Comparison of ENCODE assay signal across 11 cellular contexts in the genomic region with DNA sequence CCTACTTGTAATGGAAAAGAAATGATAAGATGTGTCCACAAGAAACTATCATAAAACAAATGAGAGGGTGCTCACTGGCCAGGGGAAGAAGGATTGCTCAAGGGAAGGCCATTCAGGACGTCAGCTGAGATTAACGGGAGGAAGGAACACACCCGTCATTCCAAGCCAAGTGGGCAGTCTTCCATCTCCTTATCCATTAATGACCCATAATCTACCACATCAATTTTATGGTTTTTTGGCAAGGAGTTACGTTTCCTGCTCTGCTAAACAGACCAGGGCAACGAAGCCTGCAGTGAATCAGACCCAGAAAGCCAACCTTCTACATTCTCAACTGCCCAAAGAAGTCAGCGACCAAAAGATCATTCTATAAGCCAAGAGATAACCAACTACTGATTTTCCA. TPM values are rescaled to one million over a fixed set of nuclear protein-coding genes. Genes with fewer than 3 reads are reported as not detected.
DNase-seq lines count a peak whose midpoint lies in the region; ATAC-seq and TF ChIP-seq lines count a peak whose summit lies in the region.
"Had no signal": no experiment of that assay in that cellular context is flagged by ENCODE, and none has a peak within 500 bp of the region (broad histone marks: within the 10 kb centered on the region; RNA-seq: fewer than 3 reads in every experiment).

No MANE protein-coding gene starts in this region.

- no peak overlapping the region for H2AFZ ChIP-seq in PC-3 (ENCODE audit: low read length)

- H3K27me3 Mint-ChIP-seq in activated CD8-positive, alpha-beta T cell treated with anti-CD3 and anti-CD28 coated beads for 36 hours: no peaks in the 10 kb centered on the region
- H3K27me3 Mint-ChIP-seq: memory B cell had no signal

- no peak for TF ChIP-seq CTCF in PC-3 (conservative IDR thresholded peaks at IDR 0.05; ENCODE audit: low read depth, low read length)
- no peak for TF ChIP-seq CTCF in fibroblast of the aortic adventitia (IDR thresholded peaks at IDR 0.05; ENCODE audit: insufficient read depth, low read length)
- no peak for TF ChIP-seq CTCF in activated CD8-positive, alpha-beta T cell treated with anti-CD3 and anti-CD28 coated beads for 36 hours (IDR thresholded peaks at IDR 0.05)

- H3K9ac ChIP-seq in PC-3 (ENCODE audit: low read length): no peak overlapping the region

- no peaks in the 10 kb centered on the region for H3K27me3 ChIP-seq in PC-3 (ENCODE audit: low read length)

- H3K9me2 ChIP-seq in PC-3 (replicated peaks; ENCODE audit: low read length): no peaks in the 10 kb centered on the region

- POLR2A ChIA-PET in PC-3 (lab: Charles Lee; ENCODE audit: unreplicated experiment): no interaction called here
- POLR2A ChIA-PET in activated CD8-positive, alpha-beta T cell treated with anti-CD3 and anti-CD28 coated beads for 36 hours (lab: Charles Lee): no interaction called here

- peaks cover 7% of the 10 kb centered on the region for H3K36me3 Mint-ChIP-seq in activated CD8-positive, alpha-beta T cell treated with anti-CD3 and anti-CD28 coated beads for 36 hours (ENCODE audit: low read depth)
- H3K36me3 Mint-ChIP-seq: memory B cell had no signal

- no peak overlapping the region for H3K4me3 ChIP-seq in PC-3 (ENCODE audit: low read length)
- no peak overlapping the region for H3K4me3 ChIP-seq in fibroblast of the aortic adventitia (ENCODE audit: low read depth, low read length)
- H3K4me3 ChIP-seq: GM12878 had no signal

- H3K27ac Mint-ChIP-seq in activated CD8-positive, alpha-beta T cell treated with anti-CD3 and anti-CD28 coated beads for 36 hours: no peak overlapping the region
- H3K27ac Mint-ChIP-seq: memory B cell had no signal

- H3K27ac ChIP-seq in PC-3 (ENCODE audit: low read length): peak overlapping the region; percentile 75

- H3K9me3 ChIP-seq in PC-3 (ENCODE audit: low read length): no peaks in the 10 kb centered on the region

- peak; percentile 78 for DNase-seq in ELR (ENCODE audit: low read depth)
- peak; percentile 98 for DNase-seq in PC-3
- DNase-seq in fibroblast of the aortic adventitia (ENCODE audit: low read depth): peak; percentile 100
- peak; percentile 98 for DNase-seq in renal cortical epithelial cell (ENCODE audit: low read depth)
- no peak for DNase-seq in activated CD4-positive, alpha-beta T cell treated with anti-CD3 and anti-CD28 coated beads for 48 hours
- no peak for DNase-seq in putamen (ENCODE audit: low spot score)
- no peak for DNase-seq in activated CD8-positive, alpha-beta T cell treated with anti-CD3 and anti-CD28 coated beads for 36 hours
- no peak for DNase-seq in NCI-H1694 treated with DMSO at 0.1 percent for 48 hours (lab: John Stamatoyannopoulos, UW)
- DNase-seq: activated naive CD4-positive, alpha-beta T cell had no signal

- no peaks in the 10 kb centered on the region for H3F3A ChIP-seq in PC-3 (ENCODE audit: low read length, unreplicated experiment)

- peak; percentile 97 for ATAC-seq in PC-3
- no peak for ATAC-seq in activated CD8-positive, alpha-beta T cell treated with anti-CD3 and anti-CD28 coated beads for 36 hours
- ATAC-seq: GM12878 had no signal

- peaks cover 19% of the 10 kb centered on the region for H3K4me1 ChIP-seq in PC-3 (ENCODE audit: insufficient read depth, low read length)

- intact Hi-C loops in PC-3 (cut with micrococcal nuclease): loop anchor here (1.0 to 2.0 kb wide), 3 partner anchors 23 to 210 kb away; no protein-coding TSS in a partner anchor
- intact Hi-C loops in activated CD8-positive, alpha-beta T cell treated with anti-CD3 and anti-CD28 coated beads for 36 hours (cut with micrococcal nuclease): no loop called here

- H4K20me1 ChIP-seq in PC-3 (ENCODE audit: low read length): no peaks in the 10 kb centered on the region

- CTCF ChIA-PET in PC-3 (lab: Charles Lee): no interaction called here
- CTCF ChIA-PET in activated CD8-positive, alpha-beta T cell treated with anti-CD3 and anti-CD28 coated beads for 36 hours (lab: Charles Lee): no interaction called here

- H3K4me2 ChIP-seq in PC-3 (ENCODE audit: low read length): peak overlapping the region; percentile 40

- no peak overlapping the region for H3K4me3 Mint-ChIP-seq in activated CD8-positive, alpha-beta T cell treated with anti-CD3 and anti-CD28 coated beads for 36 hours
- H3K4me3 Mint-ChIP-seq: memory B cell had no signal

- BruUV-seq in PC-3 (replicated peaks; lab: Mats Ljungman, UMichigan): no TSS peak

- no peaks in the 10 kb centered on the region for H3K4me1 Mint-ChIP-seq in activated CD8-positive, alpha-beta T cell treated with anti-CD3 and anti-CD28 coated beads for 36 hours (ENCODE audit: low read depth)
- H3K4me1 Mint-ChIP-seq: memory B cell had no signal

- H3K79me2 ChIP-seq in PC-3 (ENCODE audit: low read length): no peaks in the 10 kb centered on the region

- H3K9me3 Mint-ChIP-seq in activated CD8-positive, alpha-beta T cell treated with anti-CD3 and anti-CD28 coated beads for 36 hours: no peaks in the 10 kb centered on the region
- H3K9me3 Mint-ChIP-seq: memory B cell had no signal

- H3K36me3 ChIP-seq in PC-3 (ENCODE audit: low read depth, low read length): peaks cover 21% of the 10 kb centered on the region; the same call in 1 of the 2 replicates

RNA-seq across cellular contexts. Expression of a gene that starts 25.1 kb away (rescaled TPM):
- 16.0 and 16.2 TPM in 2 replicates for total RNA-seq in PC-3 (2014; rRNA removed)
- total RNA-seq in fibroblast of the aortic adventitia (ENCODE audit: low replicate concordance): 6.4 and 19.9 TPM in 2 replicates
- 21.9 and 52.6 TPM in 2 replicates for total RNA-seq in renal cortical epithelial cell
- total RNA-seq in activated CD8-positive, alpha-beta T cell treated with anti-CD3 and anti-CD28 coated beads for 36 hours: 10 to 100 TPM; 21.0 to 24.8 TPM

Comparison
In these comparisons a context has a peak if more than half of its experiments do, and no peak if none do; other contexts are left out.
1. DNase-seq: peak in ELR (single experiment), PC-3 (single experiment), fibroblast of the aortic adventitia (single experiment) and renal cortical epithelial cell (single experiment); none in activated CD4-positive, alpha-beta T cell treated with anti-CD3 and anti-CD28 coated beads for 48 hours (single experiment), putamen (single experiment), activated CD8-positive, alpha-beta T cell treated with anti-CD3 and anti-CD28 coated beads for 36 hours (single experiment) and NCI-H1694 treated with DMSO at 0.1 percent for 48 hours (single experiment).